Comparison of ENCODE assay signal across 16 cellular contexts in genomic region chr18:25669741-25670140, GRCh38.
A peak's percentile ranks its signal among the peaks of the same experiment; 100 is the strongest.
DNase-seq lines count a peak whose midpoint lies in the region; ATAC-seq and TF ChIP-seq lines count a peak whose summit lies in the region.
"Had no signal": no experiment of that assay in that cellular context is flagged by ENCODE, and none has a peak within 500 bp of the region (broad histone marks: within the 10 kb centered on the region; RNA-seq: fewer than 3 reads in every experiment).

No MANE protein-coding gene starts in this region.

- no peak overlapping the region for H2BK5ac ChIP-seq in H9 (ENCODE audit: insufficient read length, low read length)

- no peak overlapping the region for H3K23ac ChIP-seq in H9 (ENCODE audit: insufficient read length, low read depth, low read length)

- ATAC-seq in SK-N-SH treated with all-trans-retinoic acid at 6 μM for 48 hours = peak; percentile 36; the same call in 1 of the 3 replicates
- ATAC-seq: right cardiac atrium had no signal

- no peak overlapping the region for H3K4me3 Mint-ChIP-seq in H9
- H3K4me3 Mint-ChIP-seq: neural crest cell had no signal

- H3K9me3 ChIP-seq in AG04450 (ENCODE audit: control insufficient read depth, insufficient read depth, low read length) (no peaks in the 10 kb centered on the region), H9 (ENCODE audit: control insufficient read depth, low read depth, low read length) (no peaks in the 10 kb centered on the region), transverse colon (no peaks in the 10 kb centered on the region)
- H3K9me3 ChIP-seq: upper lobe of left lung had no signal

- H3K36me3 Mint-ChIP-seq in H9 (ENCODE audit: insufficient read depth in 1 of 3, low read depth in 3 of 3) = no peaks in the 10 kb centered on the region; a peak in 2 of 7 replicates

- H3K4me2 ChIP-seq in H9 (ENCODE audit: insufficient read depth, insufficient read length, low read length) = no peak overlapping the region

- H3K36me3 ChIP-seq in transverse colon = no peaks in the 10 kb centered on the region
- H3K36me3 ChIP-seq: upper lobe of left lung had no signal

- no peak overlapping the region for H3K14ac ChIP-seq in H9 (ENCODE audit: insufficient read depth, low read length)

- no peak overlapping the region for H4K8ac ChIP-seq in H9 (replicated peaks; ENCODE audit: insufficient read length, low read depth, low read length)

- H4K5ac ChIP-seq in H9 (ENCODE audit: insufficient read length, low read depth, low read length) = no peak overlapping the region

- no peak overlapping the region for H3K27ac Mint-ChIP-seq in H9

- H3K23me2 ChIP-seq in H9 (ENCODE audit: insufficient read length, low read depth, low read length, poor library complexity, severe bottlenecking) = no peaks in the 10 kb centered on the region

- no peaks in the 10 kb centered on the region for H3K79me1 ChIP-seq in H9 (ENCODE audit: insufficient read depth, low read depth, low read length, poor library complexity, severe bottlenecking)

- H2AK5ac ChIP-seq in H9 (ENCODE audit: insufficient read length, low read length) = no peak overlapping the region

- in situ Hi-C loops in transverse colon (cut with MboI; ENCODE audit: low pct_ligation_motif_present in 1 of 4, low pct_unique_long_range_greater_than_20kb in 1 of 4, low sequenced_read_pairs in 3 of 4) = no loop called here

- DNase-seq in AG04450 (ENCODE audit: low read depth, low spot score) = no peak
- DNase-seq in H9 = no peak
- DNase-seq in fibroblast of the aortic adventitia (ENCODE audit: low read depth) = peak; percentile 10
- no peak for DNase-seq in T-helper 1 cell
- DNase-seq in DMS153 (lab: John Stamatoyannopoulos, UW) = no peak
- DNase-seq in NCI-H2081 (lab: John Stamatoyannopoulos, UW) = no peak
- DNase-seq in transverse colon = no peak
- DNase-seq: activated CD4-positive, CD25-positive, alpha-beta regulatory T cell; activated naive CD4-positive, alpha-beta T cell; AML-193; NCI-H1417 treated with DMSO at 0.1 percent for 48 hours; right cardiac atrium; stimulated activated CD4-positive, alpha-beta T cell treated with anti-CD3 and anti-CD28 coated beads, Interleukin-4, amount 100 ng/mL, for 24 hours; upper lobe of left lung had no signal

- H3K4me1 Mint-ChIP-seq in H9 = peaks cover 12 to 14% of the 10 kb centered on the region in 2 experiments
- H3K4me1 Mint-ChIP-seq: neural crest cell had no signal

- H2AFZ ChIP-seq in H9 (ENCODE audit: low read length) = no peak overlapping the region

- no peak overlapping the region for H3K56ac ChIP-seq in H9 (ENCODE audit: insufficient read length, low read depth, low read length)

- no peaks in the 10 kb centered on the region for H3K27me3 ChIP-seq in AG04450 (ENCODE audit: control insufficient read depth, insufficient read depth, low read length)
- no peaks in the 10 kb centered on the region for H3K27me3 ChIP-seq in H9 (ENCODE audit: insufficient read depth, low read length)
- no peaks in the 10 kb centered on the region for H3K27me3 ChIP-seq in transverse colon
- H3K27me3 ChIP-seq: upper lobe of left lung had no signal

- H4K20me1 ChIP-seq in H9 (ENCODE audit: control insufficient read depth, insufficient read depth, insufficient read length) = no peaks in the 10 kb centered on the region

- intact Hi-C loops in transverse colon (cut with DNase I; ENCODE audit: low total_unique reads) = no loop called here

- H2BK12ac ChIP-seq in H9 (ENCODE audit: insufficient read length, low read depth, low read length) = no peak overlapping the region

- H3K27me3 Mint-ChIP-seq in H9 (ENCODE audit: low read depth) = no peaks in the 10 kb centered on the region; the same call in 1 of the 2 replicates

- H4K91ac ChIP-seq in H9 (ENCODE audit: insufficient read length, low read depth, low read length) = no peak overlapping the region

- CTCF ChIA-PET in AG04450 (lab: Charles Lee) = no interaction called here

- H3K4me1 ChIP-seq in H9 (ENCODE audit: insufficient read depth, low read length) (no peaks in the 10 kb centered on the region), transverse colon (no peaks in the 10 kb centered on the region)
- H3K4me1 ChIP-seq: upper lobe of left lung had no signal

- H3K9me3 Mint-ChIP-seq in H9 = no peaks in the 10 kb centered on the region; a peak in 2 of 5 replicates

- H2BK120ac ChIP-seq in H9 (ENCODE audit: low read depth, low read length, poor library complexity, severe bottlenecking) = no peak overlapping the region

- POLR2A ChIA-PET in AG04450 (lab: Yijun Ruan, JAX) = no interaction called here

- H3K9ac ChIP-seq in H9 (ENCODE audit: extremely low read depth, insufficient read length, low read length) = no peak overlapping the region

- H2BK20ac ChIP-seq in H9 (ENCODE audit: low read depth, low read length, poor library complexity, severe bottlenecking) = no peak overlapping the region

- no peak overlapping the region for H3K18ac ChIP-seq in H9 (ENCODE audit: insufficient read length, low read depth, low read length)

- no peak overlapping the region for H2BK15ac ChIP-seq in H9 (ENCODE audit: low read depth, low read length)

- H3K4me3 ChIP-seq in AG04450 (ENCODE audit: low read depth, low read length) (no peak overlapping the region), fibroblast of the aortic adventitia (ENCODE audit: low read depth, low read length) (no peak overlapping the region), transverse colon (no peak overlapping the region)
- H3K4me3 ChIP-seq: upper lobe of left lung had no signal

- no peaks in the 10 kb centered on the region for H3K79me2 ChIP-seq in H9 (ENCODE audit: insufficient read depth, low read length)

- no peak for TF ChIP-seq EP300 in transverse colon (IDR thresholded peaks at IDR 0.05; ENCODE audit: low read depth)

- no CpG with 5 or more reads among the region's 3 CpGs for WGBS in H9 (ENCODE audit: extremely low coverage, insufficient read length, low lambda C conversion rate)
- WGBS in transverse colon (ENCODE audit: low coverage in 1 of 2), 2 donors = 24 to 33% methylated on average over 3 of the region's 3 CpGs

- no peak overlapping the region for H3T11ph ChIP-seq in H9 (ENCODE audit: low read length)

- H3K4ac ChIP-seq in H9 (ENCODE audit: low read depth, low read length) = no peak overlapping the region

- TF ChIP-seq POLR2A in transverse colon (IDR thresholded peaks at IDR 0.05) = no peak

- TF ChIP-seq CTCF in AG04450 (IDR thresholded peaks at IDR 0.05; ENCODE audit: low read depth, low read length) (peak; percentile 27), H9 (conservative IDR thresholded peaks at IDR 0.05) (peak; percentile 47), fibroblast of the aortic adventitia (IDR thresholded peaks at IDR 0.05; ENCODE audit: insufficient read depth, low read length) (peak; percentile 23), transverse colon (IDR thresholded peaks at IDR 0.05) (no peak)

- H3K27ac ChIP-seq in AG04450 (ENCODE audit: low read depth, low read length) = no peak overlapping the region
- no peak overlapping the region for H3K27ac ChIP-seq in H9 (ENCODE audit: insufficient read length, low read depth, low read length)
- H3K27ac ChIP-seq in transverse colon = no peak overlapping the region
- H3K27ac ChIP-seq: upper lobe of left lung had no signal

TF ChIP-seq in SK-N-SH treated with all-trans-retinoic acid at 6 μM for 48 hours, 23 proteins besides CTCF, POLR2A, EP300 and RAD21 (continues in another document):
- TF ChIP-seq PATZ1 (CRISPR knock-in tag; IDR thresholded peaks at IDR 0.05; ENCODE audit: borderline replicate concordance) (no peak), ARNTL (CRISPR knock-in tag; IDR thresholded peaks at IDR 0.05; ENCODE audit: borderline replicate concordance, low read depth) (no peak), ZNF70 (CRISPR knock-in tag; IDR thresholded peaks at IDR 0.05) (no peak), ESRRG (CRISPR knock-in tag; IDR thresholded peaks at IDR 0.05) (no peak), ZFP30 (CRISPR knock-in tag; IDR thresholded peaks at IDR 0.05) (no peak), POU6F1 (CRISPR knock-in tag; IDR thresholded peaks at IDR 0.05; ENCODE audit: borderline replicate concordance, low read depth) (no peak), ZC3H10 (CRISPR knock-in tag; IDR thresholded peaks at IDR 0.05) (no peak), CREB5 (CRISPR knock-in tag; IDR thresholded peaks at IDR 0.05; ENCODE audit: low read depth) (no peak)

Comparison
In these comparisons a context has a peak if more than half of its experiments do, and no peak if none do; other contexts are left out.
1. CTCF ChIP-seq: peak in AG04450 (single experiment), H9 (single experiment) and fibroblast of the aortic adventitia (single experiment); none in transverse colon (0 of 5).